25 cellular contexts compared by ENCODE assay signal in the genomic region with DNA sequence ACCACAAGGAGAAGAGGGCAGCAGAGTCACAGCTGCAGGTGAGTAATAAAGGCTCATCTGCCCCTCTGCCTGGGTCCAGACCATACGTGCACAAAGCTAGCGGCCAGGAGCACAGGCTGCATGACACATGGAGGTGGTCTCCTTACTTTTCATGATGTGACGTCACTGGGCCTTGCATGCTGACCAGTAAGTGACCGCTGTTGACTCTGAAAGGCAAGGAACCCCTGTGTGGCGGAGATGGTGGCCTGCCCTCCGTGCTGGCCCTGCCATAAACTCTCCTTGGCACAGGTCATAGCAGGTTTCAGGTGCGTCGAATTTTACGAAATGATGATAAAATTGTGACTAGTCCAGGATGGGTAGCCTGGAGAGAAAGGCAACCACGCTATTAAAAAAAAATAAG. TPM values are rescaled to one million over a fixed set of nuclear protein-coding genes. Genes with fewer than 3 reads are reported as not detected.
A peak's percentile ranks its signal among the peaks of the same experiment; 100 is the strongest.
DNase-seq lines count a peak whose midpoint lies in the region; ATAC-seq and TF ChIP-seq lines count a peak whose summit lies in the region.
"Had no signal": no experiment of that assay in that cellular context is flagged by ENCODE, and none has a peak within 500 bp of the region (broad histone marks: within the 10 kb centered on the region; RNA-seq: fewer than 3 reads in every experiment).

No MANE protein-coding gene starts in this region.

- H4K20me1 ChIP-seq in BLaER1 = no peaks in the 10 kb centered on the region
- H4K20me1 ChIP-seq in mammary epithelial cell (ENCODE audit: insufficient read depth, low read length) = no peaks in the 10 kb centered on the region

- in situ Hi-C loops in mammary epithelial cell (cut with MboI; ENCODE audit: low sequenced_read_pairs in 2 of 2) = no loop called here

- H3K27ac Mint-ChIP-seq in immature natural killer cell = no peak overlapping the region
- H3K27ac Mint-ChIP-seq: activated CD8-positive, alpha-beta T cell treated with anti-CD3 and anti-CD28 coated beads, Interleukin-2, amount 10 ng/mL, durations not matched to agents 7 days and 5 days; activated naive CD4-positive, alpha-beta T cell treated with anti-CD3 and anti-CD28 coated beads, Interleukin-2, amount 10 ng/mL, durations not matched to agents 7 days and 5 days; CD8-positive, alpha-beta memory T cell; progenitor cell of endocrine pancreas had no signal

- H3K4me1 ChIP-seq in BLaER1 = peaks cover 22% of the 10 kb centered on the region
- H3K4me1 ChIP-seq in HUES64 (ENCODE audit: insufficient read depth, low read length) = peaks cover 15% of the 10 kb centered on the region
- peaks cover 0 to 30% of the 10 kb centered on the region in 2 donors for H3K4me1 ChIP-seq in left lung
- no peaks in the 10 kb centered on the region for H3K4me1 ChIP-seq in effector memory CD4-positive, alpha-beta T cell (ENCODE audit: control insufficient read depth, insufficient read depth, low read length, poor library complexity, severe bottlenecking)
- H3K4me1 ChIP-seq in mammary epithelial cell (ENCODE audit: insufficient read depth, low read length) = no peaks in the 10 kb centered on the region
- H3K4me1 ChIP-seq: SJCRH30 had no signal

- H3K9me3 ChIP-seq in BLaER1 (no peaks in the 10 kb centered on the region), HUES64 (ENCODE audit: insufficient read depth, low read depth, low read length) (no peaks in the 10 kb centered on the region), left lung (no peaks in the 10 kb centered on the region), mammary epithelial cell (replicated peaks; ENCODE audit: insufficient read depth, low read length) (no peaks in the 10 kb centered on the region)
- no peaks in the 10 kb centered on the region for H3K9me3 ChIP-seq in effector memory CD4-positive, alpha-beta T cell (ENCODE audit: control insufficient read depth, low read length)
- H3K9me3 ChIP-seq: gastrocnemius medialis, SJCRH30 had no signal

- DNase-seq in left lung (no peak), immature natural killer cell (no peak), mammary epithelial cell (no peak), hepatic stellate cell (ENCODE audit: low spot score) (no peak)
- no peak for DNase-seq in effector memory CD4-positive, alpha-beta T cell
- DNase-seq: activated CD4-positive, alpha-beta T cell treated with anti-CD3 and anti-CD28 coated beads for 4 hours; activated CD8-positive, alpha-beta T cell treated with anti-CD3 and anti-CD28 coated beads, Interleukin-2, amount 10 ng/mL, durations not matched to agents 7 days and 5 days; activated naive CD4-positive, alpha-beta T cell treated with anti-CD3 and anti-CD28 coated beads, Interleukin-2, amount 10 ng/mL, durations not matched to agents 7 days and 5 days; CD8-positive, alpha-beta memory T cell; DMS 273 treated with DMSO at 0.1 percent for 48 hours; naive thymus-derived CD4-positive, alpha-beta T cell; NCI-H1436 treated with DMSO at 0.1 percent for 48 hours; NCI-H446; SW 1271 had no signal

- peak overlapping the region; percentile 79 for H3K4me2 ChIP-seq in BLaER1
- no peak overlapping the region for H3K4me2 ChIP-seq in mammary epithelial cell (ENCODE audit: insufficient read depth, low read depth, low read length)

- H3K4me3 ChIP-seq in BLaER1 (no peak overlapping the region), HUES64 (ENCODE audit: low read length) (no peak overlapping the region), left lung (peak overlapping the region in 1 of 2 donors; percentile 6), skin epidermis (no peak overlapping the region), mammary epithelial cell (replicated peaks in 1 of 3; ENCODE audit: insufficient read depth in 1 of 3, low read depth in 2 of 3, low read length in 3 of 3) (no peak overlapping the region)
- no peak overlapping the region for H3K4me3 ChIP-seq in effector memory CD4-positive, alpha-beta T cell (ENCODE audit: insufficient read depth, low read depth, low read length, poor library complexity, severe bottlenecking)
- H3K4me3 ChIP-seq: gastrocnemius medialis, GM23248, SJCRH30 had no signal

- H3K4me1 Mint-ChIP-seq in immature natural killer cell = no peaks in the 10 kb centered on the region
- H3K4me1 Mint-ChIP-seq: activated naive CD4-positive, alpha-beta T cell treated with anti-CD3 and anti-CD28 coated beads, Interleukin-2, amount 10 ng/mL, durations not matched to agents 7 days and 5 days; CD8-positive, alpha-beta memory T cell had no signal

- H3K79me2 ChIP-seq in mammary epithelial cell (ENCODE audit: insufficient read depth, low read length) = no peaks in the 10 kb centered on the region

- H3K27me3 ChIP-seq in BLaER1 (no peaks in the 10 kb centered on the region), HUES64 (ENCODE audit: insufficient read depth, low read length) (no peaks in the 10 kb centered on the region), left lung (no peaks in the 10 kb centered on the region), mammary epithelial cell (ENCODE audit: insufficient read depth, low read length) (peaks cover 4% of the 10 kb centered on the region)
- no peaks in the 10 kb centered on the region for H3K27me3 ChIP-seq in effector memory CD4-positive, alpha-beta T cell (replicated peaks; ENCODE audit: control insufficient read depth, insufficient read depth, low read length, poor library complexity, severe bottlenecking)
- H3K27me3 ChIP-seq: gastrocnemius medialis, SJCRH30 had no signal

- dilution Hi-C loops in mammary epithelial cell (cut with HindIII; ENCODE audit: low sequenced_read_pairs) = no loop called here

- no peak overlapping the region for H3K4me3 Mint-ChIP-seq in immature natural killer cell
- H3K4me3 Mint-ChIP-seq: activated CD8-positive, alpha-beta T cell treated with anti-CD3 and anti-CD28 coated beads, Interleukin-2, amount 10 ng/mL, durations not matched to agents 7 days and 5 days; activated naive CD4-positive, alpha-beta T cell treated with anti-CD3 and anti-CD28 coated beads, Interleukin-2, amount 10 ng/mL, durations not matched to agents 7 days and 5 days; brain; CD8-positive, alpha-beta memory T cell; naive thymus-derived CD4-positive, alpha-beta T cell; stimulated activated naive CD8-positive, alpha-beta T cell treated with anti-CD3 and anti-CD28 coated beads, Interleukin-15, Interleukin-2, amounts not matched to agents 100 ng/mL and 50 ng/mL, for 24 hours had no signal

- TF ChIP-seq CTCF in left lung (IDR thresholded peaks at IDR 0.05) = no peak
- TF ChIP-seq CTCF in mammary epithelial cell (conservative IDR thresholded peaks at IDR 0.05 in 1 of 2, IDR thresholded peaks at IDR 0.05 in 1 of 2; ENCODE audit: extremely low read depth in 1 of 2, insufficient read depth in 1 of 2, low read depth in 1 of 2, low read length in 2 of 2) = no peak

- H3K9ac ChIP-seq in BLaER1 = 0 out of 2 replicates have a peak overlapping the region, but pooled peaks have one; percentile 13
- H3K9ac ChIP-seq in HUES64 (ENCODE audit: low read depth, low read length) = no peak overlapping the region
- H3K9ac ChIP-seq in mammary epithelial cell (ENCODE audit: insufficient read depth, low read length) = no peak overlapping the region
- H3K9ac ChIP-seq: GM23248 had no signal

- intact Hi-C loops in left lung (cut with DNase I) (no loop called here), mammary epithelial cell (cut with micrococcal nuclease) (no loop called here)

- 94% methylated on average over 10 of the region's 10 CpGs for WGBS in HUES64
- WGBS in mammary epithelial cell (ENCODE audit: low coverage, missing lambda C conversion rate) = 85% methylated on average over 9 of the region's 10 CpGs

- H3K36me3 Mint-ChIP-seq in immature natural killer cell = peaks cover 0 to 3% (median 0%) of the 10 kb centered on the region in 3 donors
- H3K36me3 Mint-ChIP-seq: activated naive CD4-positive, alpha-beta T cell treated with anti-CD3 and anti-CD28 coated beads, Interleukin-2, amount 10 ng/mL, durations not matched to agents 7 days and 5 days; brain; naive thymus-derived CD4-positive, alpha-beta T cell had no signal

- no peak overlapping the region for H2AFZ ChIP-seq in mammary epithelial cell (ENCODE audit: low read depth, low read length)
- H2AFZ ChIP-seq: GM23248 had no signal

- H3K36me3 ChIP-seq in BLaER1 = no peaks in the 10 kb centered on the region
- H3K36me3 ChIP-seq in HUES64 (ENCODE audit: insufficient read depth, low read length) = no peaks in the 10 kb centered on the region
- peaks cover 0 to 12% of the 10 kb centered on the region in 2 donors for H3K36me3 ChIP-seq in left lung
- no peaks in the 10 kb centered on the region for H3K36me3 ChIP-seq in effector memory CD4-positive, alpha-beta T cell (ENCODE audit: control insufficient read depth, insufficient read depth, low read length)
- H3K36me3 ChIP-seq in mammary epithelial cell (ENCODE audit: insufficient read depth, low read length) = no peaks in the 10 kb centered on the region
- H3K36me3 ChIP-seq: SJCRH30 had no signal

- no TSS peak for BruUV-seq in mammary epithelial cell (replicated peaks; lab: Mats Ljungman, UMichigan)

- no peaks in the 10 kb centered on the region for H3K9me3 Mint-ChIP-seq in immature natural killer cell
- H3K9me3 Mint-ChIP-seq: activated naive CD4-positive, alpha-beta T cell treated with anti-CD3 and anti-CD28 coated beads, Interleukin-2, amount 10 ng/mL, durations not matched to agents 7 days and 5 days; CD8-positive, alpha-beta memory T cell; naive thymus-derived CD4-positive, alpha-beta T cell; stimulated activated naive CD8-positive, alpha-beta T cell treated with anti-CD3 and anti-CD28 coated beads, Interleukin-15, Interleukin-2, amounts not matched to agents 100 ng/mL and 50 ng/mL, for 24 hours had no signal

- H3K27me3 Mint-ChIP-seq in immature natural killer cell (ENCODE audit: low read depth in 3 of 3) = peaks cover 0 to 4% (median 0%) of the 10 kb centered on the region in 3 donors
- H3K27me3 Mint-ChIP-seq: CD8-positive, alpha-beta memory T cell; stimulated activated naive CD8-positive, alpha-beta T cell treated with anti-CD3 and anti-CD28 coated beads, Interleukin-15, Interleukin-2, amounts not matched to agents 100 ng/mL and 50 ng/mL, for 24 hours had no signal

- ATAC-seq in left lung = no peak
- ATAC-seq: activated CD8-positive, alpha-beta T cell treated with anti-CD3 and anti-CD28 coated beads, Interleukin-2, amount 10 ng/mL, durations not matched to agents 7 days and 5 days had no signal

- H3K27ac ChIP-seq in BLaER1 (peak overlapping the region; percentile 51; the same call in 1 of the 2 replicates), HUES64 (ENCODE audit: low read depth, low read length) (peak overlapping the region; percentile 70; the same call in 1 of the 2 replicates), left lung (peak overlapping the region; percentile 56 to 88), skin epidermis (peak overlapping the region in 14 of 21 experiments; percentile 2 to 69 (median 34)), mammary epithelial cell (ENCODE audit: insufficient read depth, low read depth, low read length) (no peak overlapping the region)
- no peak overlapping the region for H3K27ac ChIP-seq in effector memory CD4-positive, alpha-beta T cell (ENCODE audit: insufficient read depth, low read length, poor library complexity, severe bottlenecking)
- H3K27ac ChIP-seq: GM23248, SJCRH30 had no signal

- CTCF ChIA-PET in mammary epithelial cell (lab: Charles Lee; ENCODE audit: low non-redundant PET) = no interaction called here

RNA-seq across cellular contexts. Expression of gene PARVG, which starts 7.6 kb away (rescaled TPM):
- 0.35 TPM for polyA plus RNA-seq in HUES64 (2013, experiment 1 of 2)
- polyA plus RNA-seq in HUES64 (2013, experiment 2 of 2) = 1.5 TPM
- total RNA-seq in left lung = 10 to 100 TPM; 24.2 to 57.9 TPM
- 10 to 100 TPM; 54.0 to 84.6 (median 58.4) TPM for polyA plus RNA-seq in immature natural killer cell
- total RNA-seq in mammary epithelial cell = not detected
- not detected for polyA plus RNA-seq in mammary epithelial cell
- not detected for polyA minus RNA-seq in mammary epithelial cell
- total RNA-seq: fibroblast of lung, GM23248, progenitor cell of endocrine pancreas, SJCRH30 had no signal
- polyA plus RNA-seq: endothelial cell of umbilical vein, fibroblast of lung, GM23248 had no signal

Comparison
In these comparisons a context has a peak if more than half of its experiments do, and no peak if none do; other contexts are left out.
1. H3K27ac ChIP-seq: peak in BLaER1 (single experiment), HUES64 (single experiment), left lung (2 of 2) and skin epidermis (14 of 21); none in effector memory CD4-positive, alpha-beta T cell (single experiment) and mammary epithelial cell (single experiment).
2. RNA of gene PARVG, which starts 7.6 kb away (total RNA-seq): 24.2 to 57.9 TPM in left lung; not detected in mammary epithelial cell; every median in the first group is over 10 times any median in the second.